ENCODE assay signal across 8 cellular contexts in the genomic region with DNA sequence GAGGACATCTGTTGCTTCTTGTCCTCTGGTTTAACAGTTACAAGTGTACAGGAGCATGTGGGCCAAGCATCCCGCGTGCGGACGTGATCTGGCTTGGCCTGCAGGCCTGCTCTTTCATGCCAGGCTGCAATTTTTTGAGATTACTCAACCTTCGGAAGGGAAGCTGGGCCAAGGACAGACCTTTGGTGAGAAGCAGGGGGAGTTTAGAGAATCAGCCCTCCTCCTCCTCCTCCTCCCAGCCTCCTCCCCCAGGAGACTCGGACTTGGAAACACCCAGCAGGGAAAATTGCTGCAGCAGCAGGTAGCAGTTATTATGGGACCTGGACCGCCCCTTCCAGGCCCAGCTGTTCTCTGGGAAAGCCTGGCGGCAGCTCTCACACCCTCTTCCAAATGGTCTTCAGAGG. TPM values are rescaled to one million over a fixed set of nuclear protein-coding genes. Genes with fewer than 3 reads are reported as not detected.
A peak's percentile ranks its signal among the peaks of the same experiment; 100 is the strongest.
DNase-seq lines count a peak whose midpoint lies in the region; ATAC-seq and TF ChIP-seq lines count a peak whose summit lies in the region.

No MANE protein-coding gene starts in this region.

- TF ChIP-seq CTCF in RWPE1 (conservative IDR thresholded peaks at IDR 0.05; ENCODE audit: low read depth) (no peak), heart left ventricle (IDR thresholded peaks at IDR 0.05) (no peak), smooth muscle cell (IDR thresholded peaks at IDR 0.05; ENCODE audit: borderline replicate concordance, insufficient read depth, poor library complexity, severe bottlenecking) (no peak)

- ATAC-seq in heart left ventricle (peak; percentile 84 to 90 (median 88)), T-cell (replicated peaks in 1 of 4) (no peak), GM21423 (IDR thresholded peaks at IDR 0.05; ENCODE audit: unreplicated experiment) (no peak)

- no peaks in the 10 kb centered on the region for H4K20me1 ChIP-seq in smooth muscle cell (ENCODE audit: low read depth)

- H2AFZ ChIP-seq in smooth muscle cell (ENCODE audit: low read depth) = peak overlapping the region; percentile 26

- intact Hi-C loops in heart left ventricle (cut with DNase I) = no loop called here

- H3K27me3 Mint-ChIP-seq in T-cell = no peaks in the 10 kb centered on the region

- H3K4me1 ChIP-seq in heart left ventricle (peaks cover 0 to 47% (median 34%) of the 10 kb centered on the region in 12 donors), smooth muscle cell (ENCODE audit: low read depth) (no peaks in the 10 kb centered on the region)

- CTCF ChIA-PET in RWPE1 (lab: Yijun Ruan, JAX) (no interaction called here), T-cell (lab: Charles Lee) (interaction anchor here (0.6 to 1.2 kb wide), 2 partner anchors 96 to 369 kb away, joined by 3 to 4 read pairs; no protein-coding TSS in a partner anchor)

- 30 to 49% (median 43%) methylated on average over 7 to 8 of the region's 8 CpGs for WGBS in heart left ventricle, 4 donors
- WGBS in smooth muscle cell (ENCODE audit: low lambda C conversion rate) = 32% methylated on average over 8 of the region's 8 CpGs

- DNase-seq in HCEC 1CT = peak; percentile 88
- peak; percentile 87 for DNase-seq in RWPE1 (ENCODE audit: low spot score)
- DNase-seq in heart left ventricle = peak; percentile 66 to 88 (median 84)
- DNase-seq in smooth muscle cell (lab: John Stamatoyannopoulos, UW; ENCODE audit: unreplicated experiment) = no peak
- DNase-seq in T-cell = no peak
- no peak for DNase-seq in NK-92 (lab: John Stamatoyannopoulos, UW; ENCODE audit: unreplicated experiment)
- no peak for DNase-seq in activated CD4-positive, alpha-beta T cell treated with anti-CD3 and anti-CD28 coated beads, Interleukin-2, amount 50 U/mL, for 4 hours

- peaks cover 6% of the 10 kb centered on the region for H3F3A ChIP-seq in smooth muscle cell (ENCODE audit: low read depth)

- H3K27me3 ChIP-seq in heart left ventricle (no peaks in the 10 kb centered on the region), smooth muscle cell (ENCODE audit: low read depth) (no peaks in the 10 kb centered on the region)

- peak overlapping the region; percentile 41 for H3K4me2 ChIP-seq in smooth muscle cell

- H3K4me3 Mint-ChIP-seq in T-cell = no peak overlapping the region

- H3K36me3 ChIP-seq in heart left ventricle (no peaks in the 10 kb centered on the region), smooth muscle cell (ENCODE audit: low read depth) (no peaks in the 10 kb centered on the region)

- H3K36me3 Mint-ChIP-seq in T-cell = no peaks in the 10 kb centered on the region

- H3K9ac ChIP-seq in smooth muscle cell (ENCODE audit: low read depth) = no peak overlapping the region

- no peaks in the 10 kb centered on the region for H3K9me3 Mint-ChIP-seq in T-cell

- peak overlapping the region; percentile 94 for H3K27ac ChIP-seq in RWPE1
- peak overlapping the region; percentile 67 to 85 (median 76) for H3K27ac ChIP-seq in heart left ventricle
- peak overlapping the region; percentile 49 for H3K27ac ChIP-seq in smooth muscle cell (ENCODE audit: low read depth)

- no peak for TF ChIP-seq POLR2A in heart left ventricle (IDR thresholded peaks at IDR 0.05)

- H3K79me2 ChIP-seq in smooth muscle cell (ENCODE audit: low read depth) = no peaks in the 10 kb centered on the region

- H3K4me3 ChIP-seq in heart left ventricle = no peak overlapping the region
- H3K4me3 ChIP-seq in smooth muscle cell = no peak overlapping the region

- H3K27ac Mint-ChIP-seq in T-cell = no peak overlapping the region

- H3K4me1 Mint-ChIP-seq in T-cell = peaks cover 33 to 58% (median 53%) of the 10 kb centered on the region in 3 donors

- POLR2A ChIA-PET in RWPE1 (lab: Yijun Ruan, JAX; ENCODE audit: low non-redundant PET) (no interaction called here), T-cell (lab: Charles Lee) (interaction anchor here in 1 of 2 donors (0.7 kb wide), 1 partner anchor 96 kb away, joined by 4 read pairs; no protein-coding TSS in a partner anchor)

- H3K9me3 ChIP-seq in heart left ventricle (no peaks in the 10 kb centered on the region), smooth muscle cell (replicated peaks; ENCODE audit: low read depth) (no peaks in the 10 kb centered on the region)

RNA-seq across cellular contexts. Expression of a gene that starts 5.1 kb away (rescaled TPM):
- total RNA-seq in heart left ventricle (10 to 100 TPM; 44.0 to 93.0 (median 62.0) TPM), smooth muscle cell (20.8 and 35.4 TPM in 2 replicates), T-cell (100 to 1,000 TPM in 3 of 5 donors, 10 to 100 TPM in 2; 96.1 to 135 (median 127) TPM)
- polyA plus RNA-seq in heart left ventricle (10 to 100 TPM; 19.2 to 39.2 TPM), smooth muscle cell (18.0 and 21.6 TPM in 2 replicates)

RNA-seq across cellular contexts. Expression of a gene that starts 25.3 kb away (rescaled TPM):
- total RNA-seq in heart left ventricle (100 to 1,000 TPM in 1 of 9 donors, 10 to 100 TPM in 5, 1 to 10 TPM in 3; 6.8 to 120 (median 11.0) TPM), smooth muscle cell (66.5 and 81.2 TPM in 2 replicates), T-cell (100 to 1,000 TPM; 205 to 265 (median 221) TPM)
- polyA plus RNA-seq in heart left ventricle (10 to 100 TPM in 1 of 2 donors, 1 to 10 TPM in 1; 5.2 to 23.8 TPM), smooth muscle cell (209 and 233 TPM in 2 replicates)

RNA-seq across cellular contexts. Expression of a gene that starts 56.6 kb away (rescaled TPM):
- total RNA-seq in heart left ventricle = 10 to 100 TPM; 57.3 to 73.5 (median 62.9) TPM
- polyA plus RNA-seq in heart left ventricle = 10 to 100 TPM; 17.8 to 46.8 TPM
- total RNA-seq in smooth muscle cell = 47.4 and 52.5 TPM in 2 replicates
- 56.1 and 59.0 TPM in 2 replicates for polyA plus RNA-seq in smooth muscle cell
- total RNA-seq in T-cell = 100 to 1,000 TPM in 3 of 5 donors, 10 to 100 TPM in 2; 80.4 to 122 (median 104) TPM

Comparison
In these comparisons a context has a peak if more than half of its experiments do, and no peak if none do; other contexts are left out.
1. DNase-seq: peak in HCEC 1CT (single experiment), RWPE1 (single experiment) and heart left ventricle (5 of 5); none in smooth muscle cell (single experiment), T-cell (0 of 34), NK-92 (single experiment) and activated CD4-positive, alpha-beta T cell treated with anti-CD3 and anti-CD28 coated beads, Interleukin-2, amount 50 U/mL, for 4 hours (0 of 2).
2. ATAC-seq: peak in heart left ventricle (4 of 4); none in T-cell (0 of 4) and GM21423 (single experiment).
3. Peak in every context shown above with its lines, with median percentiles within 50 percentile points of each other: H3K27ac ChIP-seq.